In genomic region chr9:128685636-128686489, GRCh38 we compare ENCODE assay signal across 9 cellular contexts. TPM values are rescaled to one million over a fixed set of nuclear protein-coding genes. Genes with fewer than 3 reads are reported as not detected.
A peak's percentile ranks its signal among the peaks of the same experiment; 100 is the strongest.
DNase-seq lines count a peak whose midpoint lies in the region; ATAC-seq and TF ChIP-seq lines count a peak whose summit lies in the region.
"Had no signal": no experiment of that assay in that cellular context is flagged by ENCODE, and none has a peak within 500 bp of the region (broad histone marks: within the 10 kb centered on the region; RNA-seq: fewer than 3 reads in every experiment).

No MANE protein-coding gene starts in this region.

- peak overlapping the region; percentile 8; the same call in 1 of the 2 replicates for H3K4me3 ChIP-seq in SJSA1
- H3K4me3 ChIP-seq in effector memory CD4-positive, alpha-beta T cell (ENCODE audit: insufficient read depth, low read depth, low read length, poor library complexity, severe bottlenecking): peak overlapping the region; percentile 36
- H3K4me3 ChIP-seq in rectal smooth muscle tissue (ENCODE audit: low read length): peak overlapping the region; percentile 25
- no peak overlapping the region for H3K4me3 ChIP-seq in gastroesophageal sphincter
- H3K4me3 ChIP-seq: lung had no signal

- H3K27me3 ChIP-seq in SJSA1 (replicated peaks) (no peaks in the 10 kb centered on the region), rectal smooth muscle tissue (ENCODE audit: control insufficient read depth, insufficient read depth, low read length) (no peaks in the 10 kb centered on the region), gastroesophageal sphincter (no peaks in the 10 kb centered on the region)
- H3K27me3 ChIP-seq in effector memory CD4-positive, alpha-beta T cell (replicated peaks; ENCODE audit: control insufficient read depth, insufficient read depth, low read length, poor library complexity, severe bottlenecking): no peaks in the 10 kb centered on the region

- H3K36me3 ChIP-seq in SJSA1 (peaks cover 13% of the 10 kb centered on the region), rectal smooth muscle tissue (ENCODE audit: control insufficient read depth, insufficient read depth, low read length) (no peaks in the 10 kb centered on the region), gastroesophageal sphincter (no peaks in the 10 kb centered on the region)
- H3K36me3 ChIP-seq in effector memory CD4-positive, alpha-beta T cell (ENCODE audit: control insufficient read depth, insufficient read depth, low read length): no peaks in the 10 kb centered on the region

- H3K27ac ChIP-seq in SJSA1 (no peak overlapping the region), rectal smooth muscle tissue (ENCODE audit: low read depth, low read length) (no peak overlapping the region), gastroesophageal sphincter (no peak overlapping the region)
- H3K27ac ChIP-seq in effector memory CD4-positive, alpha-beta T cell (ENCODE audit: insufficient read depth, low read length, poor library complexity, severe bottlenecking): peak overlapping the region; percentile 71

- H3K4me1 ChIP-seq in SJSA1 (replicated peaks) (peaks cover 31% of the 10 kb centered on the region), rectal smooth muscle tissue (ENCODE audit: control insufficient read depth, insufficient read depth, low read length) (peaks cover 12% of the 10 kb centered on the region), gastroesophageal sphincter (peaks cover 4 to 46% (median 17%) of the 10 kb centered on the region in 3 donors)
- peaks cover 39% of the 10 kb centered on the region for H3K4me1 ChIP-seq in effector memory CD4-positive, alpha-beta T cell (ENCODE audit: control insufficient read depth, insufficient read depth, low read length, poor library complexity, severe bottlenecking)

- H3K9me3 ChIP-seq in SJSA1 (replicated peaks) (no peaks in the 10 kb centered on the region), gastroesophageal sphincter (no peaks in the 10 kb centered on the region)
- no peaks in the 10 kb centered on the region for H3K9me3 ChIP-seq in effector memory CD4-positive, alpha-beta T cell (ENCODE audit: control insufficient read depth, low read length)

- WGBS in gastroesophageal sphincter (ENCODE audit: low coverage in 1 of 2), 2 donors: 41 to 47% methylated on average over 3 of the region's 17 CpGs

- no peak for TF ChIP-seq CTCF in GM10266 (IDR thresholded peaks at IDR 0.05; ENCODE audit: control insufficient read depth, insufficient read depth, low read depth, missing control alignments)
- TF ChIP-seq CTCF in gastroesophageal sphincter (IDR thresholded peaks at IDR 0.05): no peak

- TF ChIP-seq EP300 in gastroesophageal sphincter (IDR thresholded peaks at IDR 0.05): no peak

- H3K9ac ChIP-seq in rectal smooth muscle tissue (ENCODE audit: low read length): no peak overlapping the region

- ATAC-seq in HG02588 (IDR thresholded peaks at IDR 0.05; ENCODE audit: unreplicated experiment): no peak
- ATAC-seq in GM21423 (IDR thresholded peaks at IDR 0.05; ENCODE audit: unreplicated experiment): no peak
- no peak for ATAC-seq in gastroesophageal sphincter

- DNase-seq in GM10266 (ENCODE audit: extremely low spot score) (peak; percentile 72), SJSA1 (ENCODE audit: low read depth in 1 of 2, low spot score in 2 of 2) (no peak), iPS-NIHi11 (ENCODE audit: low spot score) (no peak)
- peak in 1 of 3 donors; percentile 8 for DNase-seq in effector memory CD4-positive, alpha-beta T cell

- no peak for TF ChIP-seq POLR2A in gastroesophageal sphincter (IDR thresholded peaks at IDR 0.05)

RNA-seq across cellular contexts. Expression of gene SET, which starts 3.2 kb away (rescaled TPM):
- 538 and 648 TPM in 2 replicates for total RNA-seq in SJSA1 (2014; rRNA removed; shearing (Covaris generic))
- total RNA-seq in gastroesophageal sphincter: 100 to 1,000 TPM; 209 to 355 (median 256) TPM

RNA-seq across cellular contexts. Expression of gene PKN3, which starts 16.4 kb away (rescaled TPM):
- total RNA-seq in SJSA1 (2014; rRNA removed; shearing (Covaris generic)): 9.5 and 13.6 TPM in 2 replicates
- total RNA-seq in gastroesophageal sphincter: 1 to 10 TPM; 2.3 to 7.5 (median 4.0) TPM

RNA-seq across cellular contexts. Expression of gene DYNC2I2, which starts 29.2 kb away (rescaled TPM):
- total RNA-seq in SJSA1 (2014; rRNA removed; shearing (Covaris generic)): 79.8 and 85.3 TPM in 2 replicates
- 10 to 100 TPM; 28.3 to 47.0 (median 37.7) TPM for total RNA-seq in gastroesophageal sphincter

RNA-seq across cellular contexts. Expression of gene ZDHHC12, which starts 38.1 kb away (rescaled TPM):
- 47.1 and 62.1 TPM in 2 replicates for total RNA-seq in SJSA1 (2014; rRNA removed; shearing (Covaris generic))
- total RNA-seq in gastroesophageal sphincter: 10 to 100 TPM; 19.5 to 24.5 (median 22.2) TPM

Comparison
In these comparisons a context has a peak if more than half of its experiments do, and no peak if none do; other contexts are left out.
1. H3K4me3 ChIP-seq: peak in SJSA1 (single experiment), effector memory CD4-positive, alpha-beta T cell (single experiment) and rectal smooth muscle tissue (single experiment); none in gastroesophageal sphincter (0 of 2).